11 cellular contexts compared by ENCODE assay signal in the genomic region with DNA sequence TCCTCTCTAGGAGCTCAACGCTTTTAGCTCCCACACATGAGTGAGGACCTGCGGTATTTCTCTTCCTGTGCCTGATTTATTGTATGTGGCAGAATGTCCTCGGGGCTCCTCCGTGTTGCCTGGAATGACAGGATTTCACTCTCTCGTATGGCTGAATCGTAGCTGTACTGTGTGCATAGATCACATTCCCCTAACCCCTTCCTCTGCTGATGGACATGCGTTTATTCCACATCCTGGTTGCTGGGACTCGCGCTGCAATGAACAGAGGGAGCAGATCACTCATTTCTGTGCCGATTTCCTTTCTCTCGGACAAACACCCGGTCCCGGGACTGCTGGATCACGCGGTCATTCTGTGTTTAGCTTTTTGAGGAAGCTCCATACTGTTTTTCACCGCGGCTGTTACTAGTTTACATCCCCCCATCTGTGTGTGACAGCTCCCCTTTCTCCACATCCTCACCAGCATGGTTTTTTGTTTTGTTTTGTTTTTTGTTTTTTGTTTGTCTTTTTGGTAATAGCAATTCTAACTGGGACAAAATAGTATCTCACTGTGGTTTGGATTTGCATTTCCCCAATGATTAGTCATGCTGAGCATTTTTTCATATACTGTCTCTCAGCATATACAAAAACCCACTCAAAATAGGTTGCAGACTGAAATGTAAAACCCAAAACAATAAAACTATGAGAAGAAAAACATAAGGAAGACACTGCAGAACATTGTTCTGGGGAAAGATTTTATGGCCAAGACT.
DNase-seq lines count a peak whose midpoint lies in the region; ATAC-seq and TF ChIP-seq lines count a peak whose summit lies in the region.
"Had no signal": no experiment of that assay in that cellular context is flagged by ENCODE, and none has a peak within 500 bp of the region (broad histone marks: within the 10 kb centered on the region; RNA-seq: fewer than 3 reads in every experiment).

No MANE protein-coding gene starts in this region.

- BruUV-seq in A673 (replicated peaks; lab: Mats Ljungman, UMichigan) = no TSS peak

- no peak for ATAC-seq in activated CD8-positive, alpha-beta T cell treated with anti-CD3 and anti-CD28 coated beads for 36 hours
- no peak for ATAC-seq in GM19023 (IDR thresholded peaks at IDR 0.05; ENCODE audit: unreplicated experiment)

- H2AFZ ChIP-seq in GM23248 = peak overlapping the region; percentile 15; the same call in 1 of the 2 replicates

- H3K36me3 ChIP-seq in A673 (ENCODE audit: insufficient read depth, low read length, poor library complexity, severe bottlenecking) = no peaks in the 10 kb centered on the region
- no peaks in the 10 kb centered on the region for H3K36me3 ChIP-seq in GM23248 (ENCODE audit: low read depth)
- H3K36me3 ChIP-seq: ascending aorta had no signal

- H3F3A ChIP-seq in GM23248 (ENCODE audit: insufficient read depth) = no peaks in the 10 kb centered on the region

- no peaks in the 10 kb centered on the region for H4K20me1 ChIP-seq in GM23248 (ENCODE audit: insufficient read depth)

- in situ Hi-C loops in GM23248 (cut with MboI) (no loop called here), GM13976 (cut with MboI; ENCODE audit: low sequenced_read_pairs, unreplicated experiment) (no loop called here)

- no peaks in the 10 kb centered on the region for H3K79me2 ChIP-seq in GM23248 (ENCODE audit: insufficient read depth)

- H3K27ac Mint-ChIP-seq in activated CD8-positive, alpha-beta T cell treated with anti-CD3 and anti-CD28 coated beads for 36 hours = peak overlapping the region; percentile 21
- H3K27ac Mint-ChIP-seq in immature natural killer cell = peak overlapping the region in 1 of 6 donors; percentile 31

- H3K4me3 Mint-ChIP-seq in activated CD8-positive, alpha-beta T cell treated with anti-CD3 and anti-CD28 coated beads for 36 hours = peak overlapping the region; percentile 22
- peak overlapping the region in 3 of 5 donors; percentile 5 to 36 (median 33) for H3K4me3 Mint-ChIP-seq in immature natural killer cell

- no peaks in the 10 kb centered on the region for H3K27me3 Mint-ChIP-seq in activated CD8-positive, alpha-beta T cell treated with anti-CD3 and anti-CD28 coated beads for 36 hours
- peaks cover 5 to 17% (median 10%) of the 10 kb centered on the region in 3 donors for H3K27me3 Mint-ChIP-seq in immature natural killer cell (ENCODE audit: low read depth in 3 of 3)

- no peak for TF ChIP-seq CTCF in A673 (conservative IDR thresholded peaks at IDR 0.05; ENCODE audit: low read depth, low read length)
- TF ChIP-seq CTCF in activated CD8-positive, alpha-beta T cell treated with anti-CD3 and anti-CD28 coated beads for 36 hours (IDR thresholded peaks at IDR 0.05) = no peak
- TF ChIP-seq CTCF in GM13976 (IDR thresholded peaks at IDR 0.05; ENCODE audit: borderline replicate concordance, control extremely low read depth, extremely low read depth, insufficient read depth, missing control alignments) = no peak

- no peaks in the 10 kb centered on the region for H3K27me3 ChIP-seq in A673 (replicated peaks; ENCODE audit: insufficient read depth, low read depth, low read length, poor library complexity)
- H3K27me3 ChIP-seq in GM23248 (replicated peaks; ENCODE audit: insufficient read depth) = peaks cover 34% of the 10 kb centered on the region
- H3K27me3 ChIP-seq: ascending aorta had no signal

- H3K27ac ChIP-seq in A673 (ENCODE audit: low read depth, low read length, poor library complexity, severe bottlenecking) (peak overlapping the region; percentile 1), GM23248 (no peak overlapping the region)
- H3K27ac ChIP-seq: ascending aorta had no signal

- H3K4me2 ChIP-seq in GM23248 (ENCODE audit: unreplicated experiment) = peak overlapping the region; percentile 20

- intact Hi-C loops in A673 (cut with micrococcal nuclease; ENCODE audit: unreplicated experiment) = no loop called here
- intact Hi-C loops in activated CD8-positive, alpha-beta T cell treated with anti-CD3 and anti-CD28 coated beads for 36 hours (cut with micrococcal nuclease) = no loop called here

- H3K9me2 ChIP-seq in GM23248 (ENCODE audit: insufficient read depth) = no peaks in the 10 kb centered on the region

- H3K9me3 ChIP-seq in A673 (ENCODE audit: low read depth, low read length, poor library complexity, severe bottlenecking) (no peaks in the 10 kb centered on the region), GM23248 (ENCODE audit: low read depth) (no peaks in the 10 kb centered on the region)
- H3K9me3 ChIP-seq: ascending aorta had no signal

- H3K4me1 ChIP-seq in A673 (ENCODE audit: insufficient read depth, low read length, poor library complexity, severe bottlenecking) (peaks cover 37% of the 10 kb centered on the region), GM23248 (ENCODE audit: insufficient read depth) (no peaks in the 10 kb centered on the region; the same call in 1 of the 2 replicates)
- H3K4me1 ChIP-seq: ascending aorta had no signal

- POLR2A ChIA-PET in A673 (lab: Charles Lee; ENCODE audit: low non-redundant PET) = no interaction called here
- POLR2A ChIA-PET in activated CD8-positive, alpha-beta T cell treated with anti-CD3 and anti-CD28 coated beads for 36 hours (lab: Charles Lee) = interaction anchor here (0.9 kb wide), 1 partner anchor 14 kb away, joined by 3 read pairs; no protein-coding TSS in a partner anchor

- H3K9me3 Mint-ChIP-seq in activated CD8-positive, alpha-beta T cell treated with anti-CD3 and anti-CD28 coated beads for 36 hours = peaks cover 3% of the 10 kb centered on the region
- peaks cover 0 to 7% (median 2%) of the 10 kb centered on the region in 6 donors for H3K9me3 Mint-ChIP-seq in immature natural killer cell

- CTCF ChIA-PET in A673 (lab: Charles Lee) = no interaction called here
- CTCF ChIA-PET in activated CD8-positive, alpha-beta T cell treated with anti-CD3 and anti-CD28 coated beads for 36 hours (lab: Charles Lee) = no interaction called here

- H3K9ac ChIP-seq in GM23248 = no peak overlapping the region

- peaks cover 55% of the 10 kb centered on the region for H3K4me1 Mint-ChIP-seq in activated CD8-positive, alpha-beta T cell treated with anti-CD3 and anti-CD28 coated beads for 36 hours (ENCODE audit: low read depth)
- peaks cover 38 to 43% of the 10 kb centered on the region in 2 donors for H3K4me1 Mint-ChIP-seq in immature natural killer cell

- peaks cover 3% of the 10 kb centered on the region for H3K36me3 Mint-ChIP-seq in activated CD8-positive, alpha-beta T cell treated with anti-CD3 and anti-CD28 coated beads for 36 hours (ENCODE audit: low read depth)
- H3K36me3 Mint-ChIP-seq in immature natural killer cell = peaks cover 0 to 10% (median 7%) of the 10 kb centered on the region in 3 donors

- H3K4me3 ChIP-seq in A673 (ENCODE audit: low read depth, low read length, poor library complexity, severe bottlenecking) (no peak overlapping the region), GM23248 (no peak overlapping the region)
- H3K4me3 ChIP-seq: ascending aorta had no signal

- 22 to 25% methylated on average over 17 of the region's 17 CpGs for WGBS in GM23248 (ENCODE audit: low coverage in 1 of 2, low lambda C conversion rate in 2 of 2, missing lambda C conversion rate in 2 of 2), 2 experiments

- DNase-seq in A673 (ENCODE audit: low spot score) (peak; percentile 31), GM23248 (peak; percentile 14), immature natural killer cell (no peak), GM13976 (ENCODE audit: low spot score) (no peak), SIG-M5 treated with dmso at 0.1 percent for 504 hours (lab: John Stamatoyannopoulos, UW; ENCODE audit: unreplicated experiment) (no peak), GM19238 (ENCODE audit: insufficient read length, low spot score) (no peak)
- no peak for DNase-seq in activated CD8-positive, alpha-beta T cell treated with anti-CD3 and anti-CD28 coated beads for 36 hours
- DNase-seq: DMS79 treated with DMSO at 0.1 percent for 48 hours, NCI-H146 had no signal

Comparison
In these comparisons a context has a peak if more than half of its experiments do, and no peak if none do; other contexts are left out.
1. DNase-seq: peak in A673 (single experiment) and GM23248 (single experiment); none in activated CD8-positive, alpha-beta T cell treated with anti-CD3 and anti-CD28 coated beads for 36 hours (single experiment), immature natural killer cell (0 of 3), GM13976 (single experiment), SIG-M5 treated with dmso at 0.1 percent for 504 hours (single experiment) and GM19238 (single experiment).